In the genomic region with DNA sequence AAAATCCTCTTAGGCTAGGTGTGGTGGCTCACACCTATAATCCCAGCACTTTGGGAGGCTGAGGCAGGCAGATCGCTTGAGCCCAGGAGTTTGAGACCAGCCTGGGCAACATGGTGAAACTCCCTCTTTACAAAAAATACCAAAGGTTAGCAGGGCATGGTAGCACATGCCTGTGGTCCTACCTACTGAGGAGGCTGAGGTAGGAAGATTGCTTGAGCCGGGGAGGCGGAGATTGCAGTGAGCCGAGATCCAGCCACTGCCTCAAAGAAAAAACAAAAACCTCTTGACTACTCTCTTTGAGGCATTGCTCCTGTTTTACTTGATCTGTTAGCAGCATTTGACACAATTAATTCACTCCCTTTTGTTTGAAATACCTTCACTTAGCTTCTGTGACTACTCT, we compare ENCODE assay signal across 18 cellular contexts. TPM values are rescaled to one million over a fixed set of nuclear protein-coding genes. Genes with fewer than 3 reads are reported as not detected.
A peak's percentile ranks its signal among the peaks of the same experiment; 100 is the strongest.
DNase-seq lines count a peak whose midpoint lies in the region; ATAC-seq and TF ChIP-seq lines count a peak whose summit lies in the region.
"Had no signal": no experiment of that assay in that cellular context is flagged by ENCODE, and none has a peak within 500 bp of the region (broad histone marks: within the 10 kb centered on the region; RNA-seq: fewer than 3 reads in every experiment).

No MANE protein-coding gene starts in this region.

- no peak for DNase-seq in T-helper 1 cell
- DNase-seq in adipocyte (ENCODE audit: low read depth): no peak
- no peak for DNase-seq in naive thymus-derived CD4-positive, alpha-beta T cell
- no peak for DNase-seq in head of caudate nucleus
- DNase-seq: C1 segment of cervical spinal cord, DMS79, foreskin fibroblast, NCI-H1417, small intestine had no signal

- peaks cover 48% of the 10 kb centered on the region for H3K4me1 Mint-ChIP-seq in T-helper 1 cell treated with Interleukin-12 subunit alpha and Interleukin-12 subunit beta and Interleukin-4 antibody, amounts not matched to agents 30 μg/mL and 1 μg/mL, for 36 hours (ENCODE audit: low read depth)
- peaks cover 45 to 87% (median 79%) of the 10 kb centered on the region in 7 donors for H3K4me1 Mint-ChIP-seq in naive thymus-derived CD4-positive, alpha-beta T cell

- no peak overlapping the region for H3K4me3 ChIP-seq in HEK293 (ENCODE audit: low read depth, low read length)
- H3K4me3 ChIP-seq in adipocyte (ENCODE audit: low read length): no peak overlapping the region
- H3K4me3 ChIP-seq in naive thymus-derived CD4-positive, alpha-beta T cell (ENCODE audit: low read length): no peak overlapping the region

- H3K27me3 ChIP-seq in adipocyte (replicated peaks; ENCODE audit: control insufficient read depth, insufficient read depth, low read length): no peaks in the 10 kb centered on the region
- H3K27me3 ChIP-seq in naive thymus-derived CD4-positive, alpha-beta T cell (ENCODE audit: control insufficient read depth in 2 of 2, insufficient read depth in 2 of 2, low read length in 2 of 2): no peaks in the 10 kb centered on the region

- no peaks in the 10 kb centered on the region for H3K9me3 Mint-ChIP-seq in T-helper 1 cell treated with Interleukin-12 subunit alpha and Interleukin-12 subunit beta and Interleukin-4 antibody, amounts not matched to agents 30 μg/mL and 1 μg/mL, for 36 hours
- H3K9me3 Mint-ChIP-seq in naive thymus-derived CD4-positive, alpha-beta T cell: no peaks in the 10 kb centered on the region

- H3K9ac ChIP-seq in adipocyte (ENCODE audit: low read length): peak overlapping the region; percentile 45
- H3K9ac ChIP-seq: KMS-11 had no signal

- peak overlapping the region; percentile 67 for H3K27ac Mint-ChIP-seq in T-helper 1 cell treated with Interleukin-12 subunit alpha and Interleukin-12 subunit beta and Interleukin-4 antibody, amounts not matched to agents 30 μg/mL and 1 μg/mL, for 36 hours
- H3K27ac Mint-ChIP-seq in naive thymus-derived CD4-positive, alpha-beta T cell: peak overlapping the region; percentile 21 to 81 (median 44)

- H3K4me1 ChIP-seq in HEK293 (ENCODE audit: control insufficient read depth, insufficient read depth, low read length) (peaks cover 3% of the 10 kb centered on the region), adipocyte (ENCODE audit: control insufficient read depth, insufficient read depth, low read length) (peaks cover 37% of the 10 kb centered on the region)
- H3K4me1 ChIP-seq in naive thymus-derived CD4-positive, alpha-beta T cell (ENCODE audit: control insufficient read depth in 2 of 2, insufficient read depth in 2 of 2, low read length in 2 of 2): peaks cover 12 to 34% of the 10 kb centered on the region in 2 donors

- no peak for ATAC-seq in naive thymus-derived CD4-positive, alpha-beta T cell
- ATAC-seq in HG02642 (IDR thresholded peaks at IDR 0.05; ENCODE audit: poor library complexity, unreplicated experiment) (no peak), GM18858 (IDR thresholded peaks at IDR 0.05; ENCODE audit: unreplicated experiment) (no peak)
- ATAC-seq: activated CD4-positive, CD25-positive, alpha-beta regulatory T cell treated with anti-CD3 and anti-CD28 coated beads, Interleukin-2, amount 50 U/mL, for 24 hours; left lobe of liver had no signal

- peaks cover 3% of the 10 kb centered on the region in 2 experiments; a peak in 2 of 3 replicates for H3K36me3 ChIP-seq in HEK293 (ENCODE audit: control insufficient read depth in 2 of 2, insufficient read depth in 1 of 2, low read length in 2 of 2)
- H3K36me3 ChIP-seq in adipocyte (ENCODE audit: control insufficient read depth, insufficient read depth, low read length, severe bottlenecking): peaks cover 10% of the 10 kb centered on the region
- H3K36me3 ChIP-seq in naive thymus-derived CD4-positive, alpha-beta T cell (ENCODE audit: control insufficient read depth in 2 of 3, insufficient read depth in 3 of 3, low read length in 3 of 3): peaks cover 0 to 3% (median 3%) of the 10 kb centered on the region in 3 experiments

- H3K4me3 Mint-ChIP-seq in T-helper 1 cell treated with Interleukin-12 subunit alpha and Interleukin-12 subunit beta and Interleukin-4 antibody, amounts not matched to agents 30 μg/mL and 1 μg/mL, for 36 hours: no peak overlapping the region
- peak overlapping the region in 6 of 10 donors; percentile 6 to 60 (median 27) for H3K4me3 Mint-ChIP-seq in naive thymus-derived CD4-positive, alpha-beta T cell

- H3K9me3 ChIP-seq in HEK293 (ENCODE audit: control insufficient read depth, insufficient read depth, low read depth, low read length) (no peaks in the 10 kb centered on the region), adipocyte (ENCODE audit: control insufficient read depth, low read length) (no peaks in the 10 kb centered on the region)
- H3K9me3 ChIP-seq in naive thymus-derived CD4-positive, alpha-beta T cell (ENCODE audit: control insufficient read depth in 2 of 3, low read length in 3 of 3): no peaks in the 10 kb centered on the region

- H3K27me3 Mint-ChIP-seq in T-helper 1 cell treated with Interleukin-12 subunit alpha and Interleukin-12 subunit beta and Interleukin-4 antibody, amounts not matched to agents 30 μg/mL and 1 μg/mL, for 36 hours (ENCODE audit: low read depth): no peaks in the 10 kb centered on the region
- H3K27me3 Mint-ChIP-seq in naive thymus-derived CD4-positive, alpha-beta T cell: no peaks in the 10 kb centered on the region

- no peak overlapping the region for H3K27ac ChIP-seq in HEK293 (ENCODE audit: extremely low read depth, low read depth, low read length)
- H3K27ac ChIP-seq in naive thymus-derived CD4-positive, alpha-beta T cell (ENCODE audit: low read depth, low read length): peak overlapping the region; percentile 31
- H3K27ac ChIP-seq: 22Rv1, HL-60, KMS-11 had no signal

- POLR2A ChIA-PET in HEK293 (lab: Yijun Ruan, JAX): no interaction called here
- POLR2A ChIA-PET in naive thymus-derived CD4-positive, alpha-beta T cell (lab: Charles Lee): no interaction called here

- CTCF ChIA-PET in HEK293 (lab: Yijun Ruan, JAX): no interaction called here
- CTCF ChIA-PET in naive thymus-derived CD4-positive, alpha-beta T cell (lab: Charles Lee): interaction anchor here (1.8 kb wide), 1 partner anchor 18 kb away, joined by 4 read pairs; no protein-coding TSS in a partner anchor

- H3K36me3 Mint-ChIP-seq in T-helper 1 cell treated with Interleukin-12 subunit alpha and Interleukin-12 subunit beta and Interleukin-4 antibody, amounts not matched to agents 30 μg/mL and 1 μg/mL, for 36 hours (ENCODE audit: low read depth): peaks cover 23% of the 10 kb centered on the region
- peaks cover 0 to 26% (median 15%) of the 10 kb centered on the region in 5 donors for H3K36me3 Mint-ChIP-seq in naive thymus-derived CD4-positive, alpha-beta T cell

- TF ChIP-seq CTCF in HEK293 (tag by site-specific recombination; IDR thresholded peaks at IDR 0.05): no peak

- intact Hi-C loops in naive thymus-derived CD4-positive, alpha-beta T cell (cut with micrococcal nuclease): loop anchor here in 1 of 2 donors (2.0 kb wide), 1 partner anchor 16 kb away; no protein-coding TSS in a partner anchor
- intact Hi-C loops in head of caudate nucleus (cut with DNase I): no loop called here

TF ChIP-seq in HEK293, 187 proteins besides CTCF, POLR2A, EP300 and RAD21:
- TF ChIP-seq OSR2 (tag by site-specific recombination; IDR thresholded peaks at IDR 0.05) (0 out of 2 replicates have a peak, but pooled peaks have one; percentile 24), ZNF416 (tag by site-specific recombination; IDR thresholded peaks at IDR 0.05) (no peak), ZBTB1 (tag by site-specific recombination; IDR thresholded peaks at IDR 0.05) (no peak)
- TF ChIP-seq, protein P1, sequence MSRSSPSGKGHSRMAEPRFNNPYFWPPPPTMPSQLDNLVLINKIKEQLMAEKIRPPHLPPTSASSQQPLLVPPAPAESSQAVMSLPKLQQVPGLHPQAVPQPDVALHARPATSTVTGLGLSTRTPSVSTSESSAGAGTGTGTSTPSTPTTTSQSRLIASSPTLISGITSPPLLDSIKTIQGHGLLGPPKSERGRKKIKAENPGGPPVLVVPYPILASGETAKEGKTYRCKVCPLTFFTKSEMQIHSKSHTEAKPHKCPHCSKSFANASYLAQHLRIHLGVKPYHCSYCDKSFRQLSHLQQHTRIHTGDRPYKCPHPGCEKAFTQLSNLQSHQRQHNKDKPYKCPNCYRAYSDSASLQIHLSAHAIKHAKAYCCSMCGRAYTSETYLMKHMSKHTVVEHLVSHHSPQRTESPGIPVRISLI (tag by site-specific recombination; IDR thresholded peaks at IDR 0.05): 0 out of 2 replicates have a peak, but pooled peaks have one; percentile 50
- TF ChIP-seq, protein P2, sequence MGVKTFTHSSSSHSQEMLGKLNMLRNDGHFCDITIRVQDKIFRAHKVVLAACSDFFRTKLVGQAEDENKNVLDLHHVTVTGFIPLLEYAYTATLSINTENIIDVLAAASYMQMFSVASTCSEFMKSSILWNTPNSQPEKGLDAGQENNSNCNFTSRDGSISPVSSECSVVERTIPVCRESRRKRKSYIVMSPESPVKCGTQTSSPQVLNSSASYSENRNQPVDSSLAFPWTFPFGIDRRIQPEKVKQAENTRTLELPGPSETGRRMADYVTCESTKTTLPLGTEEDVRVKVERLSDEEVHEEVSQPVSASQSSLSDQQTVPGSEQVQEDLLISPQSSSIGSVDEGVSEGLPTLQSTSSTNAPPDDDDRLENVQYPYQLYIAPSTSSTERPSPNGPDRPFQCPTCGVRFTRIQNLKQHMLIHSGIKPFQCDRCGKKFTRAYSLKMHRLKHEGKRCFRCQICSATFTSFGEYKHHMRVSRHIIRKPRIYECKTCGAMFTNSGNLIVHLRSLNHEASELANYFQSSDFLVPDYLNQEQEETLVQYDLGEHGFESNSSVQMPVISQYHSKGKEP (tag by site-specific recombination; IDR thresholded peaks at IDR 0.05): no peak

RNA-seq across cellular contexts. Expression of a gene that starts 20.7 kb away (rescaled TPM):
- total RNA-seq in naive thymus-derived CD4-positive, alpha-beta T cell: 100 to 1,000 TPM in 3 of 5 experiments, 10 to 100 TPM in 2; 73.5 to 179 (median 142) TPM
- 100 to 1,000 TPM; 136 to 159 TPM for polyA plus RNA-seq in naive thymus-derived CD4-positive, alpha-beta T cell
